7 cellular contexts compared by ENCODE assay signal in genomic region chr5:100779669-100780375, GRCh38.
A peak's percentile ranks its signal among the peaks of the same experiment; 100 is the strongest.
DNase-seq lines count a peak whose midpoint lies in the region; ATAC-seq and TF ChIP-seq lines count a peak whose summit lies in the region.

No MANE protein-coding gene starts in this region.

- CTCF ChIA-PET in Caco-2 (lab: Charles Lee) = no interaction called here

- ATAC-seq in GM19395 (IDR thresholded peaks at IDR 0.05; ENCODE audit: unreplicated experiment) (peak; percentile 51), HG03060 (IDR thresholded peaks at IDR 0.05; ENCODE audit: low read depth, unreplicated experiment) (peak; percentile 8)

- H3K4me2 ChIP-seq in neuronal stem cell (ENCODE audit: insufficient read depth, low read length, poor library complexity, severe bottlenecking) = no peak overlapping the region

- intact Hi-C loops in activated T-helper 1 cell treated with anti-CD3 and anti-CD28 coated beads, Interleukin-12 subunit alpha, Interleukin-12 subunit beta, Interleukin-2, Interleukin-4 antibody, amounts not matched to agents 30 ng/mL and 10 ng/mL and 1 ng/mL, durations not matched to agents 14 hours and 24 hours and 36 hours (cut with micrococcal nuclease) = loop anchor here (1.0 to 10.0 kb wide), 9 partner anchors 9 to 245 kb away; partner anchors contain the start of gene FAM174A
- intact Hi-C loops in Caco-2 (cut with micrococcal nuclease; ENCODE audit: unreplicated experiment) = loop anchor here (10.0 kb wide), 1 partner anchor 565 kb away; no protein-coding TSS in a partner anchor

- no peak overlapping the region for H3K23ac ChIP-seq in neuronal stem cell (ENCODE audit: low read depth, low read length, poor library complexity)

- no peaks in the 10 kb centered on the region for H3K79me1 ChIP-seq in neuronal stem cell (ENCODE audit: low read depth, low read length)

- H3K4me3 Mint-ChIP-seq in activated T-helper 1 cell treated with anti-CD3 and anti-CD28 coated beads, Interleukin-12 subunit alpha, Interleukin-12 subunit beta, Interleukin-2, Interleukin-4 antibody, amounts not matched to agents 30 ng/mL and 10 ng/mL and 1 ng/mL, durations not matched to agents 14 hours and 24 hours and 36 hours = peak overlapping the region; percentile 79
- no peak overlapping the region for H3K4me3 Mint-ChIP-seq in Caco-2 (ENCODE audit: unreplicated experiment)

- no peaks in the 10 kb centered on the region for H3K27me3 Mint-ChIP-seq in activated T-helper 1 cell treated with anti-CD3 and anti-CD28 coated beads, Interleukin-12 subunit alpha, Interleukin-12 subunit beta, Interleukin-2, Interleukin-4 antibody, amounts not matched to agents 30 ng/mL and 10 ng/mL and 1 ng/mL, durations not matched to agents 14 hours and 24 hours and 36 hours (ENCODE audit: insufficient read depth)
- no peaks in the 10 kb centered on the region for H3K27me3 Mint-ChIP-seq in Caco-2 (ENCODE audit: insufficient read depth, unreplicated experiment)

- no peak overlapping the region for H3K4ac ChIP-seq in neuronal stem cell (ENCODE audit: low read length)

- no peak overlapping the region for H3K14ac ChIP-seq in neuronal stem cell (ENCODE audit: low read length)

- H3K36me3 ChIP-seq in neuronal stem cell (replicated peaks in 1 of 2; ENCODE audit: control insufficient read depth in 2 of 2, insufficient read depth in 2 of 2, low read length in 2 of 2) = no peaks in the 10 kb centered on the region
- H3K36me3 ChIP-seq in Caco-2 (ENCODE audit: control insufficient read depth, insufficient read depth, low read length) = no peaks in the 10 kb centered on the region

- H3K18ac ChIP-seq in neuronal stem cell (ENCODE audit: low read length) = no peak overlapping the region

- peaks cover 7% of the 10 kb centered on the region for H3K36me3 Mint-ChIP-seq in activated T-helper 1 cell treated with anti-CD3 and anti-CD28 coated beads, Interleukin-12 subunit alpha, Interleukin-12 subunit beta, Interleukin-2, Interleukin-4 antibody, amounts not matched to agents 30 ng/mL and 10 ng/mL and 1 ng/mL, durations not matched to agents 14 hours and 24 hours and 36 hours (ENCODE audit: low read depth)
- H3K36me3 Mint-ChIP-seq in Caco-2 (ENCODE audit: insufficient read depth, unreplicated experiment) = no peaks in the 10 kb centered on the region

- H3K9ac ChIP-seq in neuronal stem cell (ENCODE audit: low read depth, low read length, poor library complexity) = no peak overlapping the region

- TF ChIP-seq CTCF in Caco-2 (IDR thresholded peaks at IDR 0.05; ENCODE audit: insufficient read depth in 1 of 2, low read depth in 1 of 2, low read length in 1 of 2, severe bottlenecking in 1 of 2, unreplicated experiment in 1 of 2) = no peak

- peak overlapping the region; percentile 45 for H2AFZ ChIP-seq in neuronal stem cell (ENCODE audit: low read length)

- H2AK5ac ChIP-seq in neuronal stem cell (ENCODE audit: low read depth, low read length) = no peak overlapping the region

- H3K27me3 ChIP-seq in neuronal stem cell (ENCODE audit: control insufficient read depth in 3 of 3, insufficient read depth in 3 of 3, low read depth in 1 of 3, low read length in 3 of 3) (no peaks in the 10 kb centered on the region), Caco-2 (replicated peaks; ENCODE audit: control insufficient read depth, insufficient read depth, low read length) (no peaks in the 10 kb centered on the region)

- BruUV-seq in Caco-2 (replicated peaks; lab: Mats Ljungman, UMichigan) = no TSS peak

- no peak overlapping the region for H2BK5ac ChIP-seq in neuronal stem cell (ENCODE audit: low read length)

- no peak overlapping the region for H2BK120ac ChIP-seq in neuronal stem cell (ENCODE audit: low read depth, low read length)

- peaks cover 7% of the 10 kb centered on the region for H3K9me3 Mint-ChIP-seq in activated T-helper 1 cell treated with anti-CD3 and anti-CD28 coated beads, Interleukin-12 subunit alpha, Interleukin-12 subunit beta, Interleukin-2, Interleukin-4 antibody, amounts not matched to agents 30 ng/mL and 10 ng/mL and 1 ng/mL, durations not matched to agents 14 hours and 24 hours and 36 hours
- H3K9me3 Mint-ChIP-seq in Caco-2 (ENCODE audit: unreplicated experiment) = peaks cover 9% of the 10 kb centered on the region

- H2BK15ac ChIP-seq in neuronal stem cell (ENCODE audit: low read length) = no peak overlapping the region

- no peak overlapping the region for H3K4me3 ChIP-seq in neuronal stem cell (ENCODE audit: low read length in 2 of 2)
- H3K4me3 ChIP-seq in Caco-2 (ENCODE audit: low read depth, low read length) = no peak overlapping the region

- DNase-seq in activated T-helper 1 cell treated with anti-CD3 and anti-CD28 coated beads, Interleukin-12 subunit alpha, Interleukin-12 subunit beta, Interleukin-2, Interleukin-4 antibody, amounts not matched to agents 30 ng/mL and 10 ng/mL and 1 ng/mL, durations not matched to agents 14 hours and 24 hours and 36 hours (ENCODE audit: low spot score) = no peak
- DNase-seq in neuronal stem cell (ENCODE audit: low spot score) = no peak
- no peak for DNase-seq in A172 (ENCODE audit: low spot score)
- no peak for DNase-seq in Caco-2
- DNase-seq in amniotic stem cell (lab: John Stamatoyannopoulos, UW) = no peak

- H4K91ac ChIP-seq in neuronal stem cell (ENCODE audit: low read depth, low read length, poor library complexity) = no peak overlapping the region

- H2BK12ac ChIP-seq in neuronal stem cell (ENCODE audit: low read length) = no peak overlapping the region

- POLR2A ChIA-PET in Caco-2 (lab: Charles Lee) = no interaction called here

- H3K4me1 Mint-ChIP-seq in activated T-helper 1 cell treated with anti-CD3 and anti-CD28 coated beads, Interleukin-12 subunit alpha, Interleukin-12 subunit beta, Interleukin-2, Interleukin-4 antibody, amounts not matched to agents 30 ng/mL and 10 ng/mL and 1 ng/mL, durations not matched to agents 14 hours and 24 hours and 36 hours (ENCODE audit: low read depth) = peaks cover 42% of the 10 kb centered on the region
- H3K4me1 Mint-ChIP-seq in Caco-2 (ENCODE audit: low read depth, unreplicated experiment) = peaks cover 8% of the 10 kb centered on the region

- WGBS in neuronal stem cell (ENCODE audit: extremely low coverage in 2 of 2, insufficient read length in 2 of 2, insufficient replicate concordance in 1 of 2), 2 donors = no CpG with 5 or more reads among the region's 7 CpGs

- peak overlapping the region; percentile 97 for H3K27ac Mint-ChIP-seq in activated T-helper 1 cell treated with anti-CD3 and anti-CD28 coated beads, Interleukin-12 subunit alpha, Interleukin-12 subunit beta, Interleukin-2, Interleukin-4 antibody, amounts not matched to agents 30 ng/mL and 10 ng/mL and 1 ng/mL, durations not matched to agents 14 hours and 24 hours and 36 hours
- no peak overlapping the region for H3K27ac Mint-ChIP-seq in Caco-2 (ENCODE audit: unreplicated experiment)

- H3K9me3 ChIP-seq in neuronal stem cell (replicated peaks in 1 of 2; ENCODE audit: control insufficient read depth in 2 of 2, insufficient read depth in 1 of 2, low read depth in 1 of 2, low read length in 2 of 2) = peaks cover 0 to 4% of the 10 kb centered on the region in 2 donors
- 0 out of 2 replicates have a peak, but pooled peaks cover 3% of the 10 kb centered on the region for H3K9me3 ChIP-seq in Caco-2

- H3K4me1 ChIP-seq in neuronal stem cell (ENCODE audit: control insufficient read depth in 2 of 2, insufficient read depth in 1 of 2, low read depth in 1 of 2, low read length in 2 of 2) (peaks cover 3 to 5% of the 10 kb centered on the region in 2 donors), Caco-2 (no peaks in the 10 kb centered on the region)

- no peak overlapping the region for H4K8ac ChIP-seq in neuronal stem cell (ENCODE audit: low read depth, low read length)

- H3K27ac ChIP-seq in neuronal stem cell (replicated peaks; ENCODE audit: low read length) = no peak overlapping the region
